Comparison of ENCODE assay signal across 17 cellular contexts in genomic region chr21:42474982-42475381, GRCh38. TPM values are rescaled to one million over a fixed set of nuclear protein-coding genes. Genes with fewer than 3 reads are reported as not detected.
DNase-seq lines count a peak whose midpoint lies in the region; ATAC-seq and TF ChIP-seq lines count a peak whose summit lies in the region.
"Had no signal": no experiment of that assay in that cellular context is flagged by ENCODE, and none has a peak within 500 bp of the region (broad histone marks: within the 10 kb centered on the region; RNA-seq: fewer than 3 reads in every experiment).

No MANE protein-coding gene starts in this region.

- in situ Hi-C loops in ACHN (cut with HindIII; ENCODE audit: low pct_ligation_motif_present, low pct_unique_long_range_greater_than_20kb, low sequenced_read_pairs): no loop called here

- H3K36me3 ChIP-seq in body of pancreas (replicated peaks in 1 of 2; ENCODE audit: insufficient read depth in 1 of 2, low read depth in 2 of 2) (no peaks in the 10 kb centered on the region), left ventricle myocardium inferior (no peaks in the 10 kb centered on the region)
- H3K36me3 ChIP-seq: pancreas had no signal

- H3K9me3 ChIP-seq in body of pancreas (no peaks in the 10 kb centered on the region), left ventricle myocardium inferior (replicated peaks) (no peaks in the 10 kb centered on the region)
- H3K9me3 ChIP-seq: pancreas had no signal

- H3K4me3 ChIP-seq in body of pancreas (no peak overlapping the region), left ventricle myocardium inferior (no peak overlapping the region)
- H3K4me3 ChIP-seq: pancreas, skin epidermis had no signal

- peaks cover 21% of the 10 kb centered on the region for H3K4me1 ChIP-seq in body of pancreas
- H3K4me1 ChIP-seq in left ventricle myocardium inferior: no peaks in the 10 kb centered on the region

- 82 to 94% methylated on average over 5 to 7 of the region's 7 CpGs for WGBS in body of pancreas, 2 donors

- H3K27ac ChIP-seq in body of pancreas (peak overlapping the region in 3 of 4 donors; percentile 65 to 84 (median 78)), left ventricle myocardium inferior (replicated peaks) (no peak overlapping the region)
- H3K27ac ChIP-seq: HL-60 had no signal

- no peak for TF ChIP-seq POLR2A in body of pancreas (IDR thresholded peaks at IDR 0.05)

- TF ChIP-seq CTCF in body of pancreas (IDR thresholded peaks at IDR 0.05): no peak
- TF ChIP-seq CTCF in left ventricle myocardium inferior (IDR thresholded peaks at IDR 0.05; ENCODE audit: borderline replicate concordance): no peak

- ATAC-seq in body of pancreas: no peak

- intact Hi-C loops in body of pancreas (cut with DNase I) (no loop called here), left ventricle myocardium inferior (cut with micrococcal nuclease) (no loop called here)

- DNase-seq in ACHN: peak; percentile 62
- peak; percentile 52 for DNase-seq in HPDE6-E6E7 (ENCODE audit: extremely low spot score)
- DNase-seq in body of pancreas: no peak
- peak; percentile 87 for DNase-seq in kidney tubule cell (ENCODE audit: low spot score)
- no peak for DNase-seq in left ventricle myocardium inferior
- DNase-seq in NCI-H1694 treated with DMSO at 0.1 percent for 48 hours (lab: John Stamatoyannopoulos, UW): no peak
- no peak for DNase-seq in H4 (ENCODE audit: low spot score)
- DNase-seq in NCI-H2227 (lab: John Stamatoyannopoulos, UW; ENCODE audit: unreplicated experiment): no peak
- DNase-seq: activated CD4-positive, alpha-beta T cell treated with anti-CD3 and anti-CD28 coated beads, Interleukin-2, amount 10 ng/mL, durations not matched to agents 7 days and 5 days; amygdala; erythroblast; KG1; NCI-H1105 treated with DMSO at 0.1 percent for 48 hours; pancreas; stimulated activated naive CD8-positive, alpha-beta T cell treated with anti-CD3 and anti-CD28 coated beads, Interleukin-15, Interleukin-2, amounts not matched to agents 100 U/mL and 50 U/mL, for 24 hours had no signal

- H3K27me3 ChIP-seq in body of pancreas: no peaks in the 10 kb centered on the region
- H3K27me3 ChIP-seq in left ventricle myocardium inferior (ENCODE audit: low read depth): peaks cover 29% of the 10 kb centered on the region
- H3K27me3 ChIP-seq: pancreas had no signal

RNA-seq across cellular contexts. Expression of gene RSPH1, which starts 21.0 kb away (rescaled TPM):
- total RNA-seq in body of pancreas (1 to 10 TPM; 1.6 to 2.3 TPM), left ventricle myocardium inferior (not detected)
- total RNA-seq in H4 (2014; rRNA removed; shearing (Covaris generic)): not detected in 2 replicates
- total RNA-seq: activated CD4-positive, alpha-beta T cell treated with anti-CD3 and anti-CD28 coated beads, Interleukin-2, amount 10 ng/mL, durations not matched to agents 7 days and 5 days had no signal

RNA-seq across cellular contexts. Expression of gene SLC37A1, which starts 38.7 kb away (rescaled TPM):
- total RNA-seq in body of pancreas: 10 to 100 TPM in 1 of 2 donors, 1 to 10 TPM in 1; 6.3 to 16.3 TPM
- 3.8 TPM for total RNA-seq in left ventricle myocardium inferior
- 6.7 and 9.2 TPM in 2 replicates for total RNA-seq in H4 (2014; rRNA removed; shearing (Covaris generic))

Comparison
In these comparisons a context has a peak if more than half of its experiments do, and no peak if none do; other contexts are left out.
1. DNase-seq: peak in ACHN (single experiment), HPDE6-E6E7 (single experiment) and kidney tubule cell (single experiment); none in body of pancreas (0 of 4), left ventricle myocardium inferior (single experiment), NCI-H1694 treated with DMSO at 0.1 percent for 48 hours (single experiment), H4 (single experiment) and NCI-H2227 (single experiment).